ENCODE assay signal across 14 cellular contexts in genomic region chr3:14688525-14688924, GRCh38. TPM values are rescaled to one million over a fixed set of nuclear protein-coding genes. Genes with fewer than 3 reads are reported as not detected.
DNase-seq lines count a peak whose midpoint lies in the region; ATAC-seq and TF ChIP-seq lines count a peak whose summit lies in the region.
"Had no signal": no experiment of that assay in that cellular context is flagged by ENCODE, and none has a peak within 500 bp of the region (broad histone marks: within the 10 kb centered on the region; RNA-seq: fewer than 3 reads in every experiment).

No MANE protein-coding gene starts in this region.

- ATAC-seq in GM18907 (IDR thresholded peaks at IDR 0.05; ENCODE audit: unreplicated experiment) (peak; percentile 50), GM21737 (IDR thresholded peaks at IDR 0.05; ENCODE audit: unreplicated experiment) (peak; percentile 50), HG03442 (IDR thresholded peaks at IDR 0.05; ENCODE audit: unreplicated experiment) (peak; percentile 37), heart right ventricle (no peak)
- no peak for ATAC-seq in natural killer cell treated with Interleukin-12 subunit alpha and Interleukin-12 subunit beta and Interleukin-15 and Interleukin-18, amount 100 ng/mL, for 72 hours

- WGBS in heart right ventricle, 2 donors, result 82 to 83% methylated on average over 2 of the region's 2 CpGs

- intact Hi-C loops in heart right ventricle (cut with DNase I), result no loop called here

- no peak overlapping the region for H3K27ac ChIP-seq in heart right ventricle
- H3K27ac ChIP-seq: thyroid gland had no signal

- H3K27me3 Mint-ChIP-seq in natural killer cell treated with Interleukin-12 subunit alpha and Interleukin-12 subunit beta and Interleukin-15 and Interleukin-18, amount 100 ng/mL, for 72 hours, result peaks cover 3 to 48% of the 10 kb centered on the region in 2 donors
- H3K27me3 Mint-ChIP-seq: activated CD4-positive, alpha-beta memory T cell treated with anti-CD3 and anti-CD28 coated beads, Interleukin-2, amount 10 ng/mL, durations not matched to agents 7 days and 5 days; CD4-positive, alpha-beta memory T cell had no signal

- peaks cover 0 to 13% (median 6%) of the 10 kb centered on the region in 11 donors for H3K9me3 ChIP-seq in heart right ventricle
- H3K9me3 ChIP-seq: thyroid gland had no signal

- no peak for TF ChIP-seq CTCF in heart right ventricle (IDR thresholded peaks at IDR 0.05)

- peak overlapping the region in 1 of 2 donors; percentile 54 for H3K27ac Mint-ChIP-seq in natural killer cell treated with Interleukin-12 subunit alpha and Interleukin-12 subunit beta and Interleukin-15 and Interleukin-18, amount 100 ng/mL, for 72 hours
- H3K27ac Mint-ChIP-seq: activated CD4-positive, alpha-beta memory T cell treated with anti-CD3 and anti-CD28 coated beads, Interleukin-2, amount 10 ng/mL, durations not matched to agents 7 days and 5 days; CD4-positive, alpha-beta memory T cell had no signal

- H3K4me1 ChIP-seq in heart right ventricle, result peaks cover 0 to 7% (median 0%) of the 10 kb centered on the region in 9 donors
- H3K4me1 ChIP-seq: thyroid gland had no signal

- H3K4me1 Mint-ChIP-seq in natural killer cell treated with Interleukin-12 subunit alpha and Interleukin-12 subunit beta and Interleukin-15 and Interleukin-18, amount 100 ng/mL, for 72 hours (ENCODE audit: low read depth in 2 of 2), result peaks cover 19 to 30% of the 10 kb centered on the region in 2 donors
- H3K4me1 Mint-ChIP-seq: activated CD4-positive, alpha-beta memory T cell treated with anti-CD3 and anti-CD28 coated beads, Interleukin-2, amount 10 ng/mL, durations not matched to agents 7 days and 5 days; CD4-positive, alpha-beta memory T cell had no signal

- H3K36me3 Mint-ChIP-seq in natural killer cell treated with Interleukin-12 subunit alpha and Interleukin-12 subunit beta and Interleukin-15 and Interleukin-18, amount 100 ng/mL, for 72 hours, result no peaks in the 10 kb centered on the region

- H3K27me3 ChIP-seq in heart right ventricle, result peaks cover 0 to 6% (median 0%) of the 10 kb centered on the region in 7 donors
- H3K27me3 ChIP-seq: thyroid gland had no signal

- DNase-seq in natural killer cell treated with Interleukin-12 subunit alpha and Interleukin-12 subunit beta and Interleukin-15 and Interleukin-18, amount 100 ng/mL, for 72 hours (ENCODE audit: low spot score), result no peak
- no peak for DNase-seq in heart right ventricle
- DNase-seq in stimulated activated CD4-positive, alpha-beta T cell treated with anti-CD3 and anti-CD28 coated beads, Interleukin-1b, Interleukin-23, amount 100 ng/mL, for 48 hours, result no peak
- no peak for DNase-seq in nucleus accumbens (lab: John Stamatoyannopoulos, UW)
- DNase-seq: activated CD4-positive, alpha-beta memory T cell treated with anti-CD3 and anti-CD28 coated beads, Interleukin-2, amount 10 ng/mL, durations not matched to agents 7 days and 5 days; CD4-positive, alpha-beta memory T cell; GDM1; SHP77; small intestine; thyroid gland had no signal

- H3K9me3 Mint-ChIP-seq in natural killer cell treated with Interleukin-12 subunit alpha and Interleukin-12 subunit beta and Interleukin-15 and Interleukin-18, amount 100 ng/mL, for 72 hours, result no peaks in the 10 kb centered on the region
- H3K9me3 Mint-ChIP-seq: activated CD4-positive, alpha-beta memory T cell treated with anti-CD3 and anti-CD28 coated beads, Interleukin-2, amount 10 ng/mL, durations not matched to agents 7 days and 5 days had no signal

- no peak overlapping the region for H3K4me3 ChIP-seq in heart right ventricle
- H3K4me3 ChIP-seq: thyroid gland had no signal

- H3K36me3 ChIP-seq in heart right ventricle, result no peaks in the 10 kb centered on the region
- H3K36me3 ChIP-seq: thyroid gland had no signal

- H3K4me3 Mint-ChIP-seq in natural killer cell treated with Interleukin-12 subunit alpha and Interleukin-12 subunit beta and Interleukin-15 and Interleukin-18, amount 100 ng/mL, for 72 hours, result peak overlapping the region; percentile 13
- H3K4me3 Mint-ChIP-seq: activated CD4-positive, alpha-beta memory T cell treated with anti-CD3 and anti-CD28 coated beads, Interleukin-2, amount 10 ng/mL, durations not matched to agents 7 days and 5 days; CD4-positive, alpha-beta memory T cell had no signal

RNA-seq across cellular contexts. Expression of gene C3orf20, which starts 13.6 kb away (rescaled TPM):
- total RNA-seq in natural killer cell treated with Interleukin-12 subunit alpha and Interleukin-12 subunit beta and Interleukin-15 and Interleukin-18, amount 100 ng/mL, for 72 hours, result under 1 TPM in 1 of 2 donors, not detected in 1; 0.93 TPM
- total RNA-seq in heart right ventricle, result under 1 TPM in 5 of 10 donors, not detected in 5; 0.10 to 0.36 (median 0.16) TPM
- polyA plus RNA-seq in heart right ventricle, result not detected
- total RNA-seq: NCI-H460 had no signal
- polyA plus RNA-seq: CD4-positive, alpha-beta memory T cell had no signal

RNA-seq across cellular contexts. Expression of gene CCDC174, which starts 37.0 kb away (rescaled TPM):
- 10 to 100 TPM; 21.7 to 27.0 TPM for total RNA-seq in natural killer cell treated with Interleukin-12 subunit alpha and Interleukin-12 subunit beta and Interleukin-15 and Interleukin-18, amount 100 ng/mL, for 72 hours
- 10 to 100 TPM in 9 of 10 donors, 1 to 10 TPM in 1; 10.0 to 15.4 (median 11.6) TPM for total RNA-seq in heart right ventricle
- polyA plus RNA-seq in heart right ventricle, result 10 to 100 TPM; 10.1 to 18.6 TPM

Comparison
In these comparisons a context has a peak if more than half of its experiments do, and no peak if none do; other contexts are left out.
1. ATAC-seq: peak in GM18907 (single experiment), GM21737 (single experiment) and HG03442 (single experiment); none in natural killer cell treated with Interleukin-12 subunit alpha and Interleukin-12 subunit beta and Interleukin-15 and Interleukin-18, amount 100 ng/mL, for 72 hours (0 of 2) and heart right ventricle (0 of 8).